ENCODE assay signal across 11 cellular contexts in genomic region chr11:115132829-115133228, GRCh38.
DNase-seq lines count a peak whose midpoint lies in the region; ATAC-seq and TF ChIP-seq lines count a peak whose summit lies in the region.
"Had no signal": no experiment of that assay in that cellular context is flagged by ENCODE, and none has a peak within 500 bp of the region (broad histone marks: within the 10 kb centered on the region; RNA-seq: fewer than 3 reads in every experiment).

No MANE protein-coding gene starts in this region.

- H3K4me1 ChIP-seq in testis: no peaks in the 10 kb centered on the region

- no peak overlapping the region for H3K27ac ChIP-seq in testis
- H3K27ac ChIP-seq: KMS-11 had no signal

- no peak for ATAC-seq in activated naive CD8-positive, alpha-beta T cell treated with anti-CD3 and anti-CD28 coated beads, Interleukin-2, amount 50 U/mL, for 24 hours

- in situ Hi-C loops in G401 (cut with HindIII; ENCODE audit: low sequenced_read_pairs): no loop called here

- H3K9me3 ChIP-seq in testis: no peaks in the 10 kb centered on the region

- no peak overlapping the region for H3K27ac Mint-ChIP-seq in endothelial cell (ENCODE audit: unreplicated experiment)
- no peak overlapping the region for H3K27ac Mint-ChIP-seq in activated naive CD8-positive, alpha-beta T cell treated with anti-CD3 and anti-CD28 coated beads, Interleukin-2, amount 50 U/mL, for 24 hours

- WGBS in testis, 2 donors: 49 to 66% methylated on average over 2 of the region's 2 CpGs

- peak; percentile 6 for DNase-seq in activated CD4-positive, alpha-beta T cell treated with anti-CD3 and anti-CD28 coated beads for 48 hours
- no peak for DNase-seq in activated CD4-positive, alpha-beta T cell treated with anti-CD3 and anti-CD28 coated beads for 1 hour
- DNase-seq in HT-29 (ENCODE audit: low spot score) (peak; percentile 19), endothelial cell (ENCODE audit: low spot score) (peak; percentile 34), testis (peak; percentile 65), HuH-7.5 (ENCODE audit: low spot score) (no peak), G401 (ENCODE audit: low spot score) (no peak)
- DNase-seq in activated naive CD8-positive, alpha-beta T cell treated with anti-CD3 and anti-CD28 coated beads, Interleukin-2, amount 50 U/mL, for 24 hours: no peak
- DNase-seq: AML-193; stimulated activated naive CD4-positive, alpha-beta T cell had no signal

- H3K27me3 ChIP-seq in testis: no peaks in the 10 kb centered on the region

- no peaks in the 10 kb centered on the region for H3K36me3 ChIP-seq in testis (ENCODE audit: low read depth, missing control alignments)

- peaks cover 6% of the 10 kb centered on the region for H3K4me1 Mint-ChIP-seq in endothelial cell (ENCODE audit: unreplicated experiment)
- H3K4me1 Mint-ChIP-seq in activated naive CD8-positive, alpha-beta T cell treated with anti-CD3 and anti-CD28 coated beads, Interleukin-2, amount 50 U/mL, for 24 hours: no peaks in the 10 kb centered on the region

- intact Hi-C loops in testis (cut with DNase I; ENCODE audit: low total_unique reads): no loop called here

- no peaks in the 10 kb centered on the region for H3K27me3 Mint-ChIP-seq in endothelial cell (ENCODE audit: unreplicated experiment)
- peaks cover 3% of the 10 kb centered on the region for H3K27me3 Mint-ChIP-seq in activated naive CD8-positive, alpha-beta T cell treated with anti-CD3 and anti-CD28 coated beads, Interleukin-2, amount 50 U/mL, for 24 hours

- no peak for TF ChIP-seq POLR2A in testis (IDR thresholded peaks at IDR 0.05)

- H3K4me3 ChIP-seq in testis: no peak overlapping the region

- no peak overlapping the region for H3K4me3 Mint-ChIP-seq in endothelial cell (ENCODE audit: unreplicated experiment)
- no peak overlapping the region for H3K4me3 Mint-ChIP-seq in activated naive CD8-positive, alpha-beta T cell treated with anti-CD3 and anti-CD28 coated beads, Interleukin-2, amount 50 U/mL, for 24 hours

- TF ChIP-seq CTCF in endothelial cell (IDR thresholded peaks at IDR 0.05; ENCODE audit: unreplicated experiment): no peak
- peak in 2 of 3 experiments; percentile 29 to 43 for TF ChIP-seq CTCF in testis (IDR thresholded peaks at IDR 0.05)

- no peaks in the 10 kb centered on the region for H3K9me3 Mint-ChIP-seq in endothelial cell (ENCODE audit: unreplicated experiment)
- H3K9me3 Mint-ChIP-seq in activated naive CD8-positive, alpha-beta T cell treated with anti-CD3 and anti-CD28 coated beads, Interleukin-2, amount 50 U/mL, for 24 hours: peaks cover 4% of the 10 kb centered on the region

- H3K36me3 Mint-ChIP-seq in endothelial cell (ENCODE audit: low read depth, unreplicated experiment): no peaks in the 10 kb centered on the region
- no peaks in the 10 kb centered on the region for H3K36me3 Mint-ChIP-seq in activated naive CD8-positive, alpha-beta T cell treated with anti-CD3 and anti-CD28 coated beads, Interleukin-2, amount 50 U/mL, for 24 hours (ENCODE audit: low read depth)

Comparison
In these comparisons a context has a peak if more than half of its experiments do, and no peak if none do; other contexts are left out.
1. DNase-seq: peak in activated CD4-positive, alpha-beta T cell treated with anti-CD3 and anti-CD28 coated beads for 48 hours (single experiment), HT-29 (single experiment), endothelial cell (single experiment) and testis (single experiment); none in activated CD4-positive, alpha-beta T cell treated with anti-CD3 and anti-CD28 coated beads for 1 hour (single experiment), activated naive CD8-positive, alpha-beta T cell treated with anti-CD3 and anti-CD28 coated beads, Interleukin-2, amount 50 U/mL, for 24 hours (single experiment), HuH-7.5 (single experiment) and G401 (single experiment).